In genomic region chr12:108526482-108527234, GRCh38 we compare ENCODE assay signal across 1 cellular context.
TF ChIP-seq lines count a peak whose summit lies in the region.

No MANE protein-coding gene starts in this region.

TF ChIP-seq in GM23338, 12 proteins besides CTCF, POLR2A, EP300 and RAD21 (continued from another document):
- no peak for TF ChIP-seq ZNF462 (CRISPR knock-in tag; IDR thresholded peaks at IDR 0.05)
- no peak for TF ChIP-seq POLR2AphosphoS5 (IDR thresholded peaks at IDR 0.05; ENCODE audit: low read depth)
- TF ChIP-seq REST (IDR thresholded peaks at IDR 0.05; ENCODE audit: unreplicated experiment), result no peak
- TF ChIP-seq ZNF331 (CRISPR knock-in tag; IDR thresholded peaks at IDR 0.05; ENCODE audit: low read depth), result no peak
- no peak for TF ChIP-seq NANOG (IDR thresholded peaks at IDR 0.05; ENCODE audit: borderline replicate concordance)
- no peak for TF ChIP-seq JUNB (IDR thresholded peaks at IDR 0.05; ENCODE audit: unreplicated experiment)
- no peak for TF ChIP-seq STAT1 (IDR thresholded peaks at IDR 0.05; ENCODE audit: unreplicated experiment)
- TF ChIP-seq ZNF114 (CRISPR knock-in tag; IDR thresholded peaks at IDR 0.05), result no peak
- no peak for TF ChIP-seq ETS1 (IDR thresholded peaks at IDR 0.05)
- no peak for TF ChIP-seq EZH2phosphoT487 (IDR thresholded peaks at IDR 0.05; ENCODE audit: unreplicated experiment)
TF ChIP-seq in GM23338: peak in this region for 0.
